ENCODE assay signal across 20 cellular contexts in genomic region chr2:12770569-12770968, GRCh38. TPM values are rescaled to one million over a fixed set of nuclear protein-coding genes. Genes with fewer than 3 reads are reported as not detected.
DNase-seq lines count a peak whose midpoint lies in the region; ATAC-seq and TF ChIP-seq lines count a peak whose summit lies in the region.
"Had no signal": no experiment of that assay in that cellular context is flagged by ENCODE, and none has a peak within 500 bp of the region (broad histone marks: within the 10 kb centered on the region; RNA-seq: fewer than 3 reads in every experiment).

No MANE protein-coding gene starts in this region.

- peaks cover 6% of the 10 kb centered on the region for H3K36me3 Mint-ChIP-seq in WTC11
- H3K36me3 Mint-ChIP-seq: CD14-positive monocyte; CD4-positive, alpha-beta memory T cell; IgD-negative memory B cell had no signal

- no peaks in the 10 kb centered on the region for H3K9me2 ChIP-seq in GM23248 (ENCODE audit: insufficient read depth)

- H3K27me3 ChIP-seq in H7 (ENCODE audit: control insufficient read depth, insufficient read depth, low read length), result peaks cover 4% of the 10 kb centered on the region; the same call in 1 of the 2 replicates
- H3K27me3 ChIP-seq in GM23248 (replicated peaks; ENCODE audit: insufficient read depth), result no peaks in the 10 kb centered on the region
- H3K27me3 ChIP-seq: BLaER1 had no signal

- H3K4me3 ChIP-seq in H7 (ENCODE audit: insufficient read depth, low read depth, low read length) (no peak overlapping the region), GM23248 (no peak overlapping the region)
- H3K4me3 ChIP-seq: BLaER1 had no signal

- H3K27ac Mint-ChIP-seq in WTC11, result no peak overlapping the region
- H3K27ac Mint-ChIP-seq: CD14-positive monocyte; CD4-positive, alpha-beta memory T cell; HFFc6; IgD-negative memory B cell had no signal

- WGBS in GM23248 (ENCODE audit: low coverage in 1 of 2, low lambda C conversion rate in 2 of 2, missing lambda C conversion rate in 2 of 2), 2 experiments, result 94 to 99% methylated on average over 4 of the region's 4 CpGs

- no peak overlapping the region for H3K4me2 ChIP-seq in GM23248 (ENCODE audit: unreplicated experiment)
- H3K4me2 ChIP-seq: BLaER1 had no signal

- peaks cover 10% of the 10 kb centered on the region for H3K9me3 Mint-ChIP-seq in WTC11
- H3K9me3 Mint-ChIP-seq: HFFc6 had no signal

- H3K4me1 ChIP-seq in GM23248 (ENCODE audit: insufficient read depth), result peaks cover 34% of the 10 kb centered on the region
- H3K4me1 ChIP-seq: BLaER1 had no signal

- H3K36me3 ChIP-seq in H7 (replicated peaks; ENCODE audit: control insufficient read depth, insufficient read depth, low read length) (no peaks in the 10 kb centered on the region), GM23248 (ENCODE audit: low read depth) (no peaks in the 10 kb centered on the region)
- H3K36me3 ChIP-seq: BLaER1 had no signal

- no peaks in the 10 kb centered on the region for H3K79me2 ChIP-seq in GM23248 (ENCODE audit: insufficient read depth)

- peaks cover 63% of the 10 kb centered on the region for H3K27me3 Mint-ChIP-seq in WTC11 (ENCODE audit: low read depth)

- H2AFZ ChIP-seq in GM23248, result no peak overlapping the region

- no peak overlapping the region for H3K27ac ChIP-seq in GM23248
- H3K27ac ChIP-seq: BLaER1 had no signal

- TF ChIP-seq CTCF in WTC11 (IDR thresholded peaks at IDR 0.05), result no peak

- ATAC-seq in WTC11, result peak; percentile 70
- no peak for ATAC-seq in GM18517 (IDR thresholded peaks at IDR 0.05; ENCODE audit: unreplicated experiment)
- ATAC-seq: HCT116, HepG2 had no signal

- no peak overlapping the region for H3K9ac ChIP-seq in GM23248
- H3K9ac ChIP-seq: BLaER1 had no signal

- peaks cover 58% of the 10 kb centered on the region for H3K4me1 Mint-ChIP-seq in WTC11
- H3K4me1 Mint-ChIP-seq: IgD-negative memory B cell had no signal

- in situ Hi-C loops in GM23248 (cut with MboI), result no loop called here

- CTCF ChIA-PET in WTC11 (lab: Charles Lee), result interaction anchor here (1.7 kb wide), 1 partner anchor 237 kb away, joined by 5 read pairs; no protein-coding TSS in a partner anchor

- POLR2A ChIA-PET in WTC11 (lab: Charles Lee), result no interaction called here

- no peaks in the 10 kb centered on the region for H4K20me1 ChIP-seq in GM23248 (ENCODE audit: insufficient read depth)
- H4K20me1 ChIP-seq: BLaER1 had no signal

- peaks cover 34% of the 10 kb centered on the region for H3F3A ChIP-seq in GM23248 (ENCODE audit: insufficient read depth)

- no peaks in the 10 kb centered on the region for H3K9me3 ChIP-seq in GM23248 (ENCODE audit: low read depth)
- H3K9me3 ChIP-seq: BLaER1 had no signal

- H3K4me3 Mint-ChIP-seq in WTC11, result peak overlapping the region; percentile 12; the same call in 1 of the 2 replicates
- H3K4me3 Mint-ChIP-seq: CD4-positive, alpha-beta memory T cell; HFFc6; IgD-negative memory B cell had no signal

- DNase-seq in H7 (peak; percentile 21), WTC11 (ENCODE audit: low spot score) (no peak), iPS DF 19.7 (ENCODE audit: low read depth, low spot score) (peak; percentile 25), iPS-NIHi11 (ENCODE audit: low spot score) (peak; percentile 16), NK-92 (lab: John Stamatoyannopoulos, UW; ENCODE audit: unreplicated experiment) (no peak), NCI-H524 (lab: John Stamatoyannopoulos, UW) (no peak), GM23248 (no peak)
- DNase-seq: 8988T; CD4-positive, alpha-beta memory T cell; DMS153; DMS79; GDM1; HFFc6; KBM-7 had no signal

TF ChIP-seq in WTC11, 78 proteins besides CTCF, POLR2A, EP300 and RAD21:
- no peak for TF ChIP-seq CREM (CRISPR knock-in tag; IDR thresholded peaks at IDR 0.05)
- no peak for TF ChIP-seq E2F4 (CRISPR knock-in tag; IDR thresholded peaks at IDR 0.05; ENCODE audit: borderline replicate concordance, low read depth)
- TF ChIP-seq ETV6 (CRISPR knock-in tag; IDR thresholded peaks at IDR 0.05), result 0 out of 2 replicates have a peak, but pooled peaks have one; percentile 38
- TF ChIP-seq ZNF425 (CRISPR knock-in tag; conservative IDR thresholded peaks at IDR 0.05), result no peak

RNA-seq across cellular contexts. Expression of gene TRIB2, which starts 53.8 kb away (rescaled TPM):
- 70.4 and 77.3 TPM in 2 replicates for total RNA-seq in H7 (2014; rRNA removed; shearing (Covaris generic))
- total RNA-seq in WTC11 (2021), result 79.6 to 89.3 TPM (median 83.1 TPM) in 3 replicates
- total RNA-seq in GM23248 (2014; rRNA removed; shearing (Covaris generic)), result 43.8 and 46.9 TPM in 2 replicates
- polyA plus RNA-seq in GM23248 (2016; fragmentation: Nextera tagmentation; extraction: Ambion mirVana), result 31.5 and 32.1 TPM in 2 replicates

Comparison
In these comparisons a context has a peak if more than half of its experiments do, and no peak if none do; other contexts are left out.
1. DNase-seq: peak in H7 (single experiment), iPS DF 19.7 (single experiment) and iPS-NIHi11 (single experiment); none in WTC11 (single experiment), NK-92 (single experiment), NCI-H524 (0 of 2) and GM23248 (single experiment).